In the genomic region with DNA sequence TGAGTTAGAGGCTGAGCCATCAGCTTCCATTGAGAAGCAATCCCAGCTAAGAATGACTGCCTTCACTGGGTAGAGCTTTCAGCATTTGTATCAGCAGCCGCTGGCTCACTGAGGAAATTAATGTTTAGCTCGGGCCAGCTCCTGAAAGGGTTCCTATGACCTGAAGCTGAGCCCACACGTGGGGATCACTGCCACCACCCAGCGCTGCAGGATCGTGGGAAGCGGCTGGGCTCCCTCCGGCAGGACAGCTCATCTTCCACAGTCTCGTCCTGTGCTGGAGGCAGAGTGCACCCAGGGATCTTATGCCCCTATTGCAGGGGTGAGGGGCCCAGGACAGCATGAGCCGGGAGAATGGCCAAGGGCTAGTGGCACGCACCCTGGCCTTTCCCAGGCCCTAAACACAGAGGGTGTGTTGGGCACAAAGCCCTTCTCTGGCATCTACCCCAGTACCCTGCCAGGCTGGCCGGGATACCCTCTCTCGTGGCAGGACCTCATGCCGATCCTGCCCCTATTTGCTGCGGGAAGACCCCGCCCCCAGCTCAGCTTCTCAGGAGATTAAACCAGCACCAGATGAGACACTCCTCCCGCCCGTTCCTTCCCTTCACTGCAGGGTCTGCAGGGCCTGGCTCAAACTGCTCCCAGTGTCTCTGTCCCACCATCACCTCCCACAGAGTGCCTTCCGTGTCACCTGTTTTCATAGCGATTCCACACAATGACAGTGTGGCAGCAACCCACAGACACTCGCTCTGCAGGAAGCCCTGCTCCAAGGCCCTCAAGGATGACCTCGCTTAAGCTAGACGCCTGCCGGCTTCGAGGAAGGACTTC, we compare ENCODE assay signal across 1 cellular context.
TF ChIP-seq lines count a peak whose summit lies in the region.

No MANE protein-coding gene starts in this region.

TF ChIP-seq in HepG2, 621 proteins besides CTCF, POLR2A, EP300 and RAD21 (continued from another document):
- TF ChIP-seq ZNF687 (CRISPR knock-in tag; IDR thresholded peaks at IDR 0.05): peak; percentile 9; the same call in 1 of the 2 replicates
